Comparison of ENCODE assay signal across 10 cellular contexts in genomic region chr9:122051401-122052346, GRCh38. TPM values are rescaled to one million over a fixed set of nuclear protein-coding genes. Genes with fewer than 3 reads are reported as not detected.
DNase-seq lines count a peak whose midpoint lies in the region; ATAC-seq and TF ChIP-seq lines count a peak whose summit lies in the region.
"Had no signal": no experiment of that assay in that cellular context is flagged by ENCODE, and none has a peak within 500 bp of the region (broad histone marks: within the 10 kb centered on the region; RNA-seq: fewer than 3 reads in every experiment).

No MANE protein-coding gene starts in this region.

- peaks cover 25% of the 10 kb centered on the region for H3K4me1 Mint-ChIP-seq in activated naive CD8-positive, alpha-beta T cell treated with anti-CD3 and anti-CD28 coated beads, Interleukin-2, amount 50 U/mL, for 24 hours

- no peaks in the 10 kb centered on the region for H3K9me3 ChIP-seq in testis
- H3K9me3 ChIP-seq: spleen had no signal

- peak; percentile 17 to 43 for DNase-seq in activated CD4-positive, alpha-beta T cell treated with anti-CD3 and anti-CD28 coated beads for 24 hours (ENCODE audit: low read depth in 2 of 2)
- DNase-seq in activated CD4-positive, alpha-beta T cell treated with anti-CD3 and anti-CD28 coated beads for 4 hours: no peak
- peak; percentile 70 for DNase-seq in activated naive CD8-positive, alpha-beta T cell treated with anti-CD3 and anti-CD28 coated beads, Interleukin-2, amount 50 U/mL, for 24 hours
- peak in 2 of 3 experiments; percentile 22 to 61 for DNase-seq in stimulated activated CD4-positive, alpha-beta T cell treated with anti-CD3 and anti-CD28 coated beads, TNF-alpha, amount 100 ng/mL, for 24 hours (ENCODE audit: low read depth in 3 of 3)
- no peak for DNase-seq in NCI-H2171 (lab: John Stamatoyannopoulos, UW)
- no peak for DNase-seq in testis
- DNase-seq: NCI-H1694, spleen had no signal

- peaks cover 4% of the 10 kb centered on the region for H3K27me3 Mint-ChIP-seq in activated naive CD8-positive, alpha-beta T cell treated with anti-CD3 and anti-CD28 coated beads, Interleukin-2, amount 50 U/mL, for 24 hours

- TF ChIP-seq POLR2A in testis (IDR thresholded peaks at IDR 0.05): no peak

- intact Hi-C loops in testis (cut with DNase I; ENCODE audit: low total_unique reads): no loop called here

- no peaks in the 10 kb centered on the region for H3K27me3 ChIP-seq in testis
- H3K27me3 ChIP-seq: spleen had no signal

- ATAC-seq in HG03432 (IDR thresholded peaks at IDR 0.05; ENCODE audit: unreplicated experiment) (peak; percentile 77), SK-N-SH treated with all-trans-retinoic acid at 6 μM for 48 hours (no peak)
- peak; percentile 97 for ATAC-seq in activated naive CD8-positive, alpha-beta T cell treated with anti-CD3 and anti-CD28 coated beads, Interleukin-2, amount 50 U/mL, for 24 hours

- H3K27ac Mint-ChIP-seq in activated naive CD8-positive, alpha-beta T cell treated with anti-CD3 and anti-CD28 coated beads, Interleukin-2, amount 50 U/mL, for 24 hours: peak overlapping the region; percentile 92

- H3K4me3 ChIP-seq in testis: no peak overlapping the region
- H3K4me3 ChIP-seq: spleen had no signal

- no peaks in the 10 kb centered on the region for H3K9me3 Mint-ChIP-seq in activated naive CD8-positive, alpha-beta T cell treated with anti-CD3 and anti-CD28 coated beads, Interleukin-2, amount 50 U/mL, for 24 hours

- no peak overlapping the region for H3K27ac ChIP-seq in testis
- H3K27ac ChIP-seq: spleen had no signal

- H3K4me1 ChIP-seq in testis: no peaks in the 10 kb centered on the region
- H3K4me1 ChIP-seq: spleen had no signal

- H3K36me3 Mint-ChIP-seq in activated naive CD8-positive, alpha-beta T cell treated with anti-CD3 and anti-CD28 coated beads, Interleukin-2, amount 50 U/mL, for 24 hours (ENCODE audit: low read depth): peaks cover 16% of the 10 kb centered on the region

- no peak for TF ChIP-seq CTCF in testis (IDR thresholded peaks at IDR 0.05)

- peak overlapping the region; percentile 58 for H3K4me3 Mint-ChIP-seq in activated naive CD8-positive, alpha-beta T cell treated with anti-CD3 and anti-CD28 coated beads, Interleukin-2, amount 50 U/mL, for 24 hours

- H3K36me3 ChIP-seq in testis (ENCODE audit: low read depth, missing control alignments): no peaks in the 10 kb centered on the region

- WGBS in testis, 2 donors: 94 to 96% methylated on average over 7 of the region's 7 CpGs

TF ChIP-seq in SK-N-SH treated with all-trans-retinoic acid at 6 μM for 48 hours, 23 proteins besides CTCF, POLR2A, EP300 and RAD21:
- no peak for TF ChIP-seq CREB5 (CRISPR knock-in tag; IDR thresholded peaks at IDR 0.05; ENCODE audit: low read depth)
- TF ChIP-seq POU6F1 (CRISPR knock-in tag; IDR thresholded peaks at IDR 0.05; ENCODE audit: borderline replicate concordance, low read depth): no peak
- TF ChIP-seq TOX (CRISPR knock-in tag; IDR thresholded peaks at IDR 0.05; ENCODE audit: borderline replicate concordance): no peak
- no peak for TF ChIP-seq ZNF70 (CRISPR knock-in tag; IDR thresholded peaks at IDR 0.05)
- TF ChIP-seq PPARA (CRISPR knock-in tag; IDR thresholded peaks at IDR 0.05; ENCODE audit: borderline replicate concordance): no peak
- TF ChIP-seq ZC3H10 (CRISPR knock-in tag; IDR thresholded peaks at IDR 0.05): no peak
- no peak for TF ChIP-seq SNAI2 (CRISPR knock-in tag; IDR thresholded peaks at IDR 0.05)
- no peak for TF ChIP-seq TCF4 (CRISPR knock-in tag; IDR thresholded peaks at IDR 0.05; ENCODE audit: borderline replicate concordance)
- TF ChIP-seq RARB (CRISPR knock-in tag; IDR thresholded peaks at IDR 0.05): no peak
- no peak for TF ChIP-seq ZNF565 (CRISPR knock-in tag; conservative IDR thresholded peaks at IDR 0.05; ENCODE audit: low read depth)
- no peak for TF ChIP-seq ISL1 (CRISPR knock-in tag; IDR thresholded peaks at IDR 0.05)
- TF ChIP-seq ZFP30 (CRISPR knock-in tag; IDR thresholded peaks at IDR 0.05): no peak
- no peak for TF ChIP-seq CSRNP3 (CRISPR knock-in tag; IDR thresholded peaks at IDR 0.05)

RNA-seq across cellular contexts. Expression of gene TTLL11, which starts 41.4 kb away (rescaled TPM):
- total RNA-seq in testis: 10 to 100 TPM; 17.8 to 19.8 TPM
- 36.5 TPM for polyA plus RNA-seq in testis (ENCODE audit: insufficient read depth, low read depth, low replicate concordance)

Comparison
In these comparisons a context has a peak if more than half of its experiments do, and no peak if none do; other contexts are left out.
1. DNase-seq: peak in activated CD4-positive, alpha-beta T cell treated with anti-CD3 and anti-CD28 coated beads for 24 hours (2 of 2), activated naive CD8-positive, alpha-beta T cell treated with anti-CD3 and anti-CD28 coated beads, Interleukin-2, amount 50 U/mL, for 24 hours (single experiment) and stimulated activated CD4-positive, alpha-beta T cell treated with anti-CD3 and anti-CD28 coated beads, TNF-alpha, amount 100 ng/mL, for 24 hours (2 of 3); none in activated CD4-positive, alpha-beta T cell treated with anti-CD3 and anti-CD28 coated beads for 4 hours (0 of 2), NCI-H2171 (single experiment) and testis (single experiment).